13 cellular contexts compared by ENCODE assay signal in the genomic region with DNA sequence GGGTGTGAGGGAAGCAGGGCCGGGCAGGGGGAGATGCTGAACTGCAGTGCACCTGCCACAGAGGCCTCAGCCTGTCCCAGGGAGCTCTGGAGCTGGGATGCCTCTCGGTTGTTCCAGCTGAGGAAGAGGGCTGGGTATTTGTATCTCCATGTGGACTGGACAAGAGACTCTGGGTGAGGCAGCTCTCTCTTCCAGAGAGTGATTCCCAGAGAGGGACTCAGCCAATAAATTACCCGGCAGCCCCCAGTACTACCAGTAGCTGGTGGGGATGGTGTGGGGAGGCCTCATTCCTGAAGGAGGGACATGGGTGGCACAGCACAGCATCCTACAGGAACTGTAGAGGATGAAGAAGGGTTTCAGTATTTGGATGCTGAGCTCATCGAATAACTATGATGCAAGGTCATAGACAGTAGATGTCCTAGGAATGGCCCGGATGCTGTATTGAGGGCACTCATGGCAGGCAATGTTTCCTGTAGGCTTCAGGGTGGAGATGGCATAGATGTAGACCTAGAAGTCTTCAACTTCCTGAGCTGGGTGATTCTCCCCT. TPM values are rescaled to one million over a fixed set of nuclear protein-coding genes. Genes with fewer than 3 reads are reported as not detected.
DNase-seq lines count a peak whose midpoint lies in the region; ATAC-seq, FAIRE-seq and TF ChIP-seq lines count a peak whose summit lies in the region.
"Had no signal": no experiment of that assay in that cellular context is flagged by ENCODE, and none has a peak within 500 bp of the region (broad histone marks: within the 10 kb centered on the region; RNA-seq: fewer than 3 reads in every experiment).

No MANE protein-coding gene starts in this region.

- H3K4me1 ChIP-seq in DOHH2 (ENCODE audit: control insufficient read depth, low read length) (peaks cover 60% of the 10 kb centered on the region), duodenal mucosa (ENCODE audit: control insufficient read depth in 1 of 2, insufficient read depth in 2 of 2, low read length in 2 of 2) (peaks cover 10 to 16% of the 10 kb centered on the region in 2 donors), neuronal stem cell (ENCODE audit: control insufficient read depth in 2 of 2, insufficient read depth in 1 of 2, low read depth in 1 of 2, low read length in 2 of 2) (peaks cover 0 to under 1% of the 10 kb centered on the region in 2 donors), sigmoid colon (no peaks in the 10 kb centered on the region)
- no peaks in the 10 kb centered on the region for H3K4me1 ChIP-seq in effector memory CD4-positive, alpha-beta T cell (ENCODE audit: control insufficient read depth, insufficient read depth, low read length, poor library complexity, severe bottlenecking)

- peak overlapping the region in 1 of 2 donors; percentile 33 for H3K9ac ChIP-seq in duodenal mucosa (ENCODE audit: low read depth in 1 of 2, low read length in 2 of 2)
- no peak overlapping the region for H3K9ac ChIP-seq in neuronal stem cell (ENCODE audit: low read depth, low read length, poor library complexity)

- H2AK5ac ChIP-seq in neuronal stem cell (ENCODE audit: low read depth, low read length): no peak overlapping the region

- H3K9me3 ChIP-seq in DOHH2 (ENCODE audit: control insufficient read depth, insufficient read depth, low read length) (no peaks in the 10 kb centered on the region), duodenal mucosa (ENCODE audit: control insufficient read depth in 1 of 2, low read length in 2 of 2) (no peaks in the 10 kb centered on the region), neuronal stem cell (replicated peaks in 1 of 2; ENCODE audit: control insufficient read depth in 2 of 2, insufficient read depth in 1 of 2, low read depth in 1 of 2, low read length in 2 of 2) (no peaks in the 10 kb centered on the region), sigmoid colon (no peaks in the 10 kb centered on the region)
- no peaks in the 10 kb centered on the region for H3K9me3 ChIP-seq in effector memory CD4-positive, alpha-beta T cell (ENCODE audit: control insufficient read depth, low read length)

- H3K23ac ChIP-seq in neuronal stem cell (ENCODE audit: low read depth, low read length, poor library complexity): no peak overlapping the region

- H4K8ac ChIP-seq in neuronal stem cell (ENCODE audit: low read depth, low read length): no peak overlapping the region

- H3K9me2 ChIP-seq in DOHH2 (replicated peaks; ENCODE audit: control insufficient read depth, low read length): no peaks in the 10 kb centered on the region

- no peak overlapping the region for H3K4ac ChIP-seq in neuronal stem cell (ENCODE audit: low read length)

- peaks cover 4% of the 10 kb centered on the region for H3F3A ChIP-seq in DOHH2 (ENCODE audit: control insufficient read depth, insufficient read depth)

- H3K14ac ChIP-seq in neuronal stem cell (ENCODE audit: low read length): no peak overlapping the region

- H3K18ac ChIP-seq in neuronal stem cell (ENCODE audit: low read length): no peak overlapping the region

- TF ChIP-seq CTCF in DOHH2 (IDR thresholded peaks at IDR 0.05; ENCODE audit: low read depth, low read length, poor library complexity, severe bottlenecking) (no peak), sigmoid colon (IDR thresholded peaks at IDR 0.05) (no peak)

- peak; percentile 33 for DNase-seq in HTR-8/SVneo (ENCODE audit: insufficient read length, low spot score)
- no peak for DNase-seq in neuronal stem cell (ENCODE audit: low spot score)
- no peak for DNase-seq in sigmoid colon
- no peak for DNase-seq in effector memory CD4-positive, alpha-beta T cell
- DNase-seq: DMS153, NCI-H1436, small intestine had no signal

- intact Hi-C loops in sigmoid colon (cut with DNase I): no loop called here

- no peak overlapping the region for H2BK15ac ChIP-seq in neuronal stem cell (ENCODE audit: low read length)

- H3K36me3 ChIP-seq in DOHH2 (ENCODE audit: control insufficient read depth, low read length): no peaks in the 10 kb centered on the region
- no peaks in the 10 kb centered on the region for H3K36me3 ChIP-seq in duodenal mucosa (ENCODE audit: control insufficient read depth in 1 of 2, insufficient read depth in 2 of 2, low read length in 2 of 2)
- H3K36me3 ChIP-seq in neuronal stem cell (replicated peaks in 1 of 2; ENCODE audit: control insufficient read depth in 2 of 2, insufficient read depth in 2 of 2, low read length in 2 of 2): no peaks in the 10 kb centered on the region
- no peaks in the 10 kb centered on the region for H3K36me3 ChIP-seq in sigmoid colon
- H3K36me3 ChIP-seq in effector memory CD4-positive, alpha-beta T cell (ENCODE audit: control insufficient read depth, insufficient read depth, low read length): no peaks in the 10 kb centered on the region

- peak overlapping the region; percentile 56 for H2BK5ac ChIP-seq in neuronal stem cell (ENCODE audit: low read length)

- no peak overlapping the region for H2BK12ac ChIP-seq in neuronal stem cell (ENCODE audit: low read length)

- H3K4me2 ChIP-seq in DOHH2 (ENCODE audit: low read length): peak overlapping the region; percentile 76
- no peak overlapping the region for H3K4me2 ChIP-seq in neuronal stem cell (ENCODE audit: insufficient read depth, low read length, poor library complexity, severe bottlenecking)

- H3K79me2 ChIP-seq in DOHH2 (ENCODE audit: control insufficient read depth, low read length): no peaks in the 10 kb centered on the region

- no peak for TF ChIP-seq EP300 in sigmoid colon (IDR thresholded peaks at IDR 0.05)

- FAIRE-seq in HTR-8/SVneo (lab: Jason Lieb, UNC): no peak
- FAIRE-seq: colon, islet of Langerhans, small intestine had no signal

- no peak for TF ChIP-seq POLR2A in sigmoid colon (IDR thresholded peaks at IDR 0.05)

- H2AFZ ChIP-seq in neuronal stem cell (ENCODE audit: low read length): no peak overlapping the region

- peak overlapping the region; percentile 42 for H3K27ac ChIP-seq in DOHH2 (ENCODE audit: low read depth, low read length)
- H3K27ac ChIP-seq in duodenal mucosa (ENCODE audit: low read depth, low read length): no peak overlapping the region
- H3K27ac ChIP-seq in neuronal stem cell (replicated peaks; ENCODE audit: low read length): no peak overlapping the region
- H3K27ac ChIP-seq in sigmoid colon: no peak overlapping the region
- no peak overlapping the region for H3K27ac ChIP-seq in effector memory CD4-positive, alpha-beta T cell (ENCODE audit: insufficient read depth, low read length, poor library complexity, severe bottlenecking)

- H3K27me3 ChIP-seq in DOHH2 (ENCODE audit: control insufficient read depth, low read length) (no peaks in the 10 kb centered on the region), duodenal mucosa (ENCODE audit: control insufficient read depth in 1 of 2, insufficient read depth in 2 of 2, low read length in 2 of 2) (no peaks in the 10 kb centered on the region), neuronal stem cell (ENCODE audit: control insufficient read depth in 3 of 3, insufficient read depth in 3 of 3, low read depth in 1 of 3, low read length in 3 of 3) (peaks cover 0 to 52% (median 0%) of the 10 kb centered on the region in 3 experiments), sigmoid colon (no peaks in the 10 kb centered on the region)
- no peaks in the 10 kb centered on the region for H3K27me3 ChIP-seq in effector memory CD4-positive, alpha-beta T cell (replicated peaks; ENCODE audit: control insufficient read depth, insufficient read depth, low read length, poor library complexity, severe bottlenecking)

- peak overlapping the region; percentile 76 for H3K4me3 ChIP-seq in DOHH2 (ENCODE audit: low read length)
- peak overlapping the region; percentile 17 to 62 for H3K4me3 ChIP-seq in duodenal mucosa (ENCODE audit: low read depth in 1 of 2, low read length in 2 of 2)
- H3K4me3 ChIP-seq in neuronal stem cell (ENCODE audit: low read length in 2 of 2): no peak overlapping the region
- H3K4me3 ChIP-seq in sigmoid colon: peak overlapping the region in 2 of 4 donors; percentile 34 to 44
- H3K4me3 ChIP-seq in effector memory CD4-positive, alpha-beta T cell (ENCODE audit: insufficient read depth, low read depth, low read length, poor library complexity, severe bottlenecking): no peak overlapping the region

- H2BK120ac ChIP-seq in neuronal stem cell (ENCODE audit: low read depth, low read length): no peak overlapping the region

- no peak for ATAC-seq in HG02763 (IDR thresholded peaks at IDR 0.05; ENCODE audit: unreplicated experiment)
- ATAC-seq in GM19467 (IDR thresholded peaks at IDR 0.05; ENCODE audit: unreplicated experiment): no peak

- H3K79me1 ChIP-seq in neuronal stem cell (ENCODE audit: low read depth, low read length): no peaks in the 10 kb centered on the region

- WGBS in neuronal stem cell (ENCODE audit: extremely low coverage in 2 of 2, insufficient read length in 2 of 2, insufficient replicate concordance in 1 of 2), 2 donors: no CpG with 5 or more reads among the region's 5 CpGs
- 80 to 83% methylated on average over 5 of the region's 5 CpGs for WGBS in sigmoid colon, 2 donors

- H4K20me1 ChIP-seq in DOHH2 (ENCODE audit: control insufficient read depth, insufficient read depth, low read depth, low read length): no peaks in the 10 kb centered on the region

- no peak overlapping the region for H4K91ac ChIP-seq in neuronal stem cell (ENCODE audit: low read depth, low read length, poor library complexity)

RNA-seq across cellular contexts. Expression of a gene that starts 1.4 kb away (rescaled TPM):
- polyA plus RNA-seq in neuronal stem cell (2013, experiment 1 of 2): 0.04 TPM
- polyA plus RNA-seq in neuronal stem cell (2013, experiment 2 of 2): 0.03 TPM
- 10 to 100 TPM; 17.1 to 39.3 (median 21.9) TPM for total RNA-seq in sigmoid colon
- polyA plus RNA-seq in sigmoid colon: 10 to 100 TPM in 1 of 3 donors, 1 to 10 TPM in 2; 3.7 to 40.8 (median 9.0) TPM

RNA-seq across cellular contexts. Expression of a gene that starts 20.9 kb away (rescaled TPM):
- 125 TPM for polyA plus RNA-seq in neuronal stem cell (2013, experiment 1 of 2)
- 118 TPM for polyA plus RNA-seq in neuronal stem cell (2013, experiment 2 of 2)
- total RNA-seq in sigmoid colon: 100 to 1,000 TPM; 163 to 198 (median 195) TPM
- 100 to 1,000 TPM; 141 to 150 (median 150) TPM for polyA plus RNA-seq in sigmoid colon

RNA-seq across cellular contexts. Expression of a gene that starts 52.3 kb away (rescaled TPM):
- polyA plus RNA-seq in neuronal stem cell (2013, experiment 1 of 2): 0.10 TPM
- 0.12 TPM for polyA plus RNA-seq in neuronal stem cell (2013, experiment 2 of 2)
- total RNA-seq in sigmoid colon: 10 to 100 TPM in 3 of 4 donors, 1 to 10 TPM in 1; 2.9 to 50.7 (median 15.4) TPM
- polyA plus RNA-seq in sigmoid colon: 1 to 10 TPM in 2 of 3 donors, under 1 TPM in 1; 0.85 to 1.8 (median 1.2) TPM

Comparison
In these comparisons a context has a peak if more than half of its experiments do, and no peak if none do; other contexts are left out.
1. H3K4me3 ChIP-seq: peak in DOHH2 (single experiment) and duodenal mucosa (2 of 2); none in neuronal stem cell (0 of 2) and effector memory CD4-positive, alpha-beta T cell (single experiment).